In genomic region chr18:4704766-4705165, GRCh38 we compare ENCODE assay signal across 21 cellular contexts.
"Had no signal": no experiment of that assay in that cellular context is flagged by ENCODE, and none has a peak within 500 bp of the region (broad histone marks: within the 10 kb centered on the region; RNA-seq: fewer than 3 reads in every experiment).

No MANE protein-coding gene starts in this region.

- DNase-seq: hypothalamus; islet precursor cell; left ventricle myocardium inferior; midbrain; mucosa of descending colon; naive thymus-derived CD8-positive, alpha-beta T cell; nucleus accumbens; pancreas; right lobe of liver; stimulated activated CD4-positive, alpha-beta T cell treated with anti-CD3 and anti-CD28 coated beads, Interleukin-1b, Interleukin-23, amount 100 ng/mL, for 48 hours; stimulated activated CD4-positive, alpha-beta T cell treated with anti-CD3 and anti-CD28 coated beads, Interleukin-2, amount 100 ng/mL, for 48 hours; stimulated activated CD4-positive, alpha-beta T cell treated with anti-CD3 and anti-CD28 coated beads, Interleukin-4, amount 100 ng/mL, for 4 hours; stimulated activated CD8-positive, alpha-beta memory T cell treated with anti-CD3 and anti-CD28 coated beads, Interleukin-4, amount 100 ng/mL, for 48 hours; stimulated activated naive CD4-positive, alpha-beta T cell treated with Interleukin-2 at 50 U/mL for 16 hours; stimulated activated naive CD8-positive, alpha-beta T cell treated with anti-CD3 and anti-CD28 coated beads, Interleukin-15, amount 100 ng/mL, for 72 hours; substantia nigra; uterus had no signal

- H3K9me3 ChIP-seq: pancreas, right atrium auricular region, right lobe of liver, tibial nerve, uterus had no signal

- H3K4me1 ChIP-seq: left ventricle myocardium inferior, pancreas, right atrium auricular region, right lobe of liver, tibial nerve, uterus had no signal

- H3K4me3 ChIP-seq: left ventricle myocardium inferior, lung, mucosa of descending colon, pancreas, right atrium auricular region, right lobe of liver, smooth muscle cell, tibial nerve, uterus had no signal

- H3K36me3 ChIP-seq: left ventricle myocardium inferior, pancreas, right atrium auricular region, right lobe of liver, tibial nerve, uterus had no signal

- H3K27ac ChIP-seq: left ventricle myocardium inferior, pancreas, right atrium auricular region, right lobe of liver, tibial nerve, uterus had no signal

- H3K27me3 ChIP-seq: pancreas, right atrium auricular region, right lobe of liver, tibial nerve, uterus had no signal

- H3K4me2 ChIP-seq: smooth muscle cell had no signal
